22 cellular contexts compared by ENCODE assay signal in the genomic region with DNA sequence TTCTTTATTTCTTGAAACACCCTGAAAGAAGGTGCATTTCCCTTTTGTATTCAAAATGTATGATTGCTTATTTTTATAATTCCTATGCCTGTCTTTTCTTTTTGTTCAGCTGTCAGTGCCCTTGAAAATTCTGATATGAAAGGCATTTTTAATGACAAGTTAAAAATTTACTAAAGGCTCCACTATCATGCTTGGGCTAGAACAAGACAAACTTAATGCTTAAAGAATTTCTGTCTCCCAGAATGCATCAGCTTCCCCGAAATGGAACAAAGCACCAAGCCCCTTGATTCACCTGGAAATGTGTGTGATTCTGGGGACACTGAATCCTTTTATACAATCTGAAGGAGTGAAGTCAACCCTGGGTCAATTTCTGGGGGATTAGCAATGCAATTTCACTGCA.
DNase-seq lines count a peak whose midpoint lies in the region; ATAC-seq and TF ChIP-seq lines count a peak whose summit lies in the region.
"Had no signal": no experiment of that assay in that cellular context is flagged by ENCODE, and none has a peak within 500 bp of the region (broad histone marks: within the 10 kb centered on the region; RNA-seq: fewer than 3 reads in every experiment).

No MANE protein-coding gene starts in this region.

- H3K4me2 ChIP-seq in mesendoderm (ENCODE audit: low read length) = no peak overlapping the region

- H3K27ac Mint-ChIP-seq in Caco-2 (ENCODE audit: unreplicated experiment) (peak overlapping the region; percentile 85), mesothelial cell of epicardium (peak overlapping the region; percentile 91)
- H3K27ac Mint-ChIP-seq in stimulated activated naive CD8-positive, alpha-beta T cell treated with anti-CD3 and anti-CD28 coated beads, Interleukin-15, amount 100 ng/mL, for 72 hours = no peak overlapping the region
- H3K27ac Mint-ChIP-seq: CD14-positive monocyte; CD4-positive, alpha-beta T cell; CD8-positive, alpha-beta memory T cell had no signal

- no peaks in the 10 kb centered on the region for H3K27me3 Mint-ChIP-seq in Caco-2 (ENCODE audit: insufficient read depth, unreplicated experiment)
- no peaks in the 10 kb centered on the region for H3K27me3 Mint-ChIP-seq in mesothelial cell of epicardium (ENCODE audit: low read depth)
- H3K27me3 Mint-ChIP-seq in stimulated activated naive CD8-positive, alpha-beta T cell treated with anti-CD3 and anti-CD28 coated beads, Interleukin-15, amount 100 ng/mL, for 72 hours = no peaks in the 10 kb centered on the region

- H3K18ac ChIP-seq in mesendoderm (ENCODE audit: low read length) = no peak overlapping the region

- no peaks in the 10 kb centered on the region for H3K9me3 ChIP-seq in Caco-2
- no peaks in the 10 kb centered on the region for H3K9me3 ChIP-seq in body of pancreas
- H3K9me3 ChIP-seq: BE2C; BLaER1 treated with 17β-estradiol and CSF1 and Interleukin-3, amounts not matched to agents 10 nM and 100 nM had no signal

- H3K9ac ChIP-seq in mesendoderm (ENCODE audit: low read length) = no peak overlapping the region
- H3K9ac ChIP-seq: BLaER1 treated with 17β-estradiol and CSF1 and Interleukin-3, amounts not matched to agents 10 nM and 100 nM; GM23248 had no signal

- no peak overlapping the region for H3K23ac ChIP-seq in mesendoderm (ENCODE audit: low read length)

- POLR2A ChIA-PET in Caco-2 (lab: Charles Lee) = no interaction called here

- H3K4me1 ChIP-seq in Caco-2 (peaks cover 52% of the 10 kb centered on the region), body of pancreas (peaks cover 24% of the 10 kb centered on the region), mesendoderm (ENCODE audit: control insufficient read depth, low read depth, low read length) (peaks cover 8% of the 10 kb centered on the region)
- H3K4me1 ChIP-seq: BE2C had no signal

- no peak overlapping the region for H3K4ac ChIP-seq in mesendoderm (ENCODE audit: low read depth, low read length)

- TF ChIP-seq POLR2A in body of pancreas (IDR thresholded peaks at IDR 0.05) = no peak

- peak; percentile 47 for ATAC-seq in body of pancreas
- no peak for ATAC-seq in stimulated activated naive CD8-positive, alpha-beta T cell treated with anti-CD3 and anti-CD28 coated beads, Interleukin-15, amount 100 ng/mL, for 72 hours
- ATAC-seq in HG02642 (IDR thresholded peaks at IDR 0.05; ENCODE audit: poor library complexity, unreplicated experiment) = no peak
- ATAC-seq in GM18498 (IDR thresholded peaks at IDR 0.05; ENCODE audit: unreplicated experiment) = no peak
- ATAC-seq: HCT116 had no signal

- H3K79me1 ChIP-seq in mesendoderm (ENCODE audit: low read length) = no peaks in the 10 kb centered on the region

- peak overlapping the region in 3 of 4 donors; percentile 42 to 51 (median 45) for H3K27ac ChIP-seq in body of pancreas
- H3K27ac ChIP-seq in mesendoderm (ENCODE audit: low read depth, low read length) = no peak overlapping the region
- H3K27ac ChIP-seq: BLaER1 treated with 17β-estradiol and CSF1 and Interleukin-3, amounts not matched to agents 10 nM and 100 nM; GM23248 had no signal

- no peak overlapping the region for H4K8ac ChIP-seq in mesendoderm (ENCODE audit: low read depth, low read length)

- 8 to 29% methylated on average over 1 of the region's 1 CpG for WGBS in body of pancreas, 2 donors
- WGBS in mesendoderm (ENCODE audit: extremely low coverage, insufficient coverage, low lambda C conversion rate) = no CpG with 5 or more reads among the region's 1 CpG

- H4K5ac ChIP-seq in mesendoderm (ENCODE audit: low read length) = no peak overlapping the region

- H3K4me1 Mint-ChIP-seq in Caco-2 (ENCODE audit: low read depth, unreplicated experiment) (peaks cover 34% of the 10 kb centered on the region), mesothelial cell of epicardium (peaks cover 38% of the 10 kb centered on the region)
- no peaks in the 10 kb centered on the region for H3K4me1 Mint-ChIP-seq in stimulated activated naive CD8-positive, alpha-beta T cell treated with anti-CD3 and anti-CD28 coated beads, Interleukin-15, amount 100 ng/mL, for 72 hours
- H3K4me1 Mint-ChIP-seq: CD8-positive, alpha-beta memory T cell had no signal

- no peak overlapping the region for H2BK120ac ChIP-seq in mesendoderm (ENCODE audit: low read depth, low read length)

- no peak for DNase-seq in Caco-2
- no peak for DNase-seq in body of pancreas
- no peak for DNase-seq in mesothelial cell of epicardium (ENCODE audit: low spot score in 2 of 2, unreplicated experiment in 2 of 2)
- DNase-seq in retinal pigment epithelial cell (ENCODE audit: low read depth) = peak; percentile 55
- DNase-seq in stimulated activated naive CD8-positive, alpha-beta T cell treated with anti-CD3 and anti-CD28 coated beads, Interleukin-15, amount 100 ng/mL, for 72 hours = no peak
- no peak for DNase-seq in mesendoderm
- DNase-seq: ACHN; AML-193; BE2C; Calu3; CD4-positive, alpha-beta T cell; CD8-positive, alpha-beta memory T cell; DMS53; DMS79 treated with DMSO at 0.1 percent for 48 hours; GF-D8; GM23248; H7 had no signal

- peaks cover 5% of the 10 kb centered on the region for H3K36me3 Mint-ChIP-seq in Caco-2 (ENCODE audit: insufficient read depth, unreplicated experiment)
- no peaks in the 10 kb centered on the region for H3K36me3 Mint-ChIP-seq in mesothelial cell of epicardium
- H3K36me3 Mint-ChIP-seq: CD14-positive monocyte; CD8-positive, alpha-beta memory T cell had no signal

- H3K27me3 ChIP-seq in Caco-2 (replicated peaks; ENCODE audit: control insufficient read depth, insufficient read depth, low read length) (no peaks in the 10 kb centered on the region), body of pancreas (no peaks in the 10 kb centered on the region), mesendoderm (ENCODE audit: insufficient read depth, low read length, poor library complexity) (no peaks in the 10 kb centered on the region)
- H3K27me3 ChIP-seq: BE2C; BLaER1 treated with 17β-estradiol and CSF1 and Interleukin-3, amounts not matched to agents 10 nM and 100 nM had no signal

- no peak overlapping the region for H3K56ac ChIP-seq in mesendoderm (ENCODE audit: low read length)

- H2BK5ac ChIP-seq in mesendoderm (ENCODE audit: low read length) = no peak overlapping the region

- no peak overlapping the region for H3K4me3 ChIP-seq in Caco-2 (ENCODE audit: low read depth, low read length)
- no peak overlapping the region for H3K4me3 ChIP-seq in body of pancreas
- H3K4me3 ChIP-seq in retinal pigment epithelial cell (ENCODE audit: low read length) = no peak overlapping the region
- no peak overlapping the region for H3K4me3 ChIP-seq in mesendoderm (ENCODE audit: low read length)
- H3K4me3 ChIP-seq: BLaER1 treated with 17β-estradiol and CSF1 and Interleukin-3, amounts not matched to agents 10 nM and 100 nM; GM23248 had no signal

- no peaks in the 10 kb centered on the region for H3K79me2 ChIP-seq in mesendoderm (ENCODE audit: control insufficient read depth, insufficient read depth, low read length)

- BruUV-seq in Caco-2 (replicated peaks; lab: Mats Ljungman, UMichigan) = no TSS peak

- no peak overlapping the region for H2AK5ac ChIP-seq in mesendoderm (ENCODE audit: low read length)

- H2BK15ac ChIP-seq in mesendoderm (replicated peaks; ENCODE audit: low read depth) = no peak overlapping the region

- H3K9me3 Mint-ChIP-seq in Caco-2 (ENCODE audit: unreplicated experiment) (peaks cover 16% of the 10 kb centered on the region), mesothelial cell of epicardium (peaks cover 5% of the 10 kb centered on the region)
- no peaks in the 10 kb centered on the region for H3K9me3 Mint-ChIP-seq in stimulated activated naive CD8-positive, alpha-beta T cell treated with anti-CD3 and anti-CD28 coated beads, Interleukin-15, amount 100 ng/mL, for 72 hours
- H3K9me3 Mint-ChIP-seq: CD4-positive, alpha-beta T cell; CD8-positive, alpha-beta memory T cell had no signal

- H3K36me3 ChIP-seq in Caco-2 (ENCODE audit: control insufficient read depth, insufficient read depth, low read length) (no peaks in the 10 kb centered on the region), body of pancreas (replicated peaks in 1 of 2; ENCODE audit: insufficient read depth in 1 of 2, low read depth in 2 of 2) (no peaks in the 10 kb centered on the region), mesendoderm (ENCODE audit: control insufficient read depth, insufficient read depth, low read length) (no peaks in the 10 kb centered on the region)
- H3K36me3 ChIP-seq: BE2C; BLaER1 treated with 17β-estradiol and CSF1 and Interleukin-3, amounts not matched to agents 10 nM and 100 nM had no signal

- H3K4me3 Mint-ChIP-seq in Caco-2 (ENCODE audit: unreplicated experiment) (peak overlapping the region; percentile 58), mesothelial cell of epicardium (no peak overlapping the region)
- no peak overlapping the region for H3K4me3 Mint-ChIP-seq in stimulated activated naive CD8-positive, alpha-beta T cell treated with anti-CD3 and anti-CD28 coated beads, Interleukin-15, amount 100 ng/mL, for 72 hours
- H3K4me3 Mint-ChIP-seq: CD14-positive monocyte; CD4-positive, alpha-beta T cell; CD8-positive, alpha-beta memory T cell had no signal

- CTCF ChIA-PET in Caco-2 (lab: Charles Lee) = no interaction called here

- TF ChIP-seq CTCF in Caco-2 (IDR thresholded peaks at IDR 0.05; ENCODE audit: insufficient read depth in 1 of 2, low read depth in 1 of 2, low read length in 1 of 2, severe bottlenecking in 1 of 2, unreplicated experiment in 1 of 2) (no peak), body of pancreas (IDR thresholded peaks at IDR 0.05) (no peak), mesothelial cell of epicardium (IDR thresholded peaks at IDR 0.05; ENCODE audit: unreplicated experiment) (no peak), retinal pigment epithelial cell (conservative IDR thresholded peaks at IDR 0.05; ENCODE audit: low read depth, low read length) (no peak)

- intact Hi-C loops in Caco-2 (cut with micrococcal nuclease; ENCODE audit: unreplicated experiment) = no loop called here
- intact Hi-C loops in body of pancreas (cut with DNase I) = no loop called here

Comparison
In these comparisons a context has a peak if more than half of its experiments do, and no peak if none do; other contexts are left out.
1. H3K27ac Mint-ChIP-seq: peak in Caco-2 (single experiment) and mesothelial cell of epicardium (single experiment); none in stimulated activated naive CD8-positive, alpha-beta T cell treated with anti-CD3 and anti-CD28 coated beads, Interleukin-15, amount 100 ng/mL, for 72 hours (0 of 2).